8 cellular contexts compared by ENCODE assay signal in genomic region chr19:58021541-58022282, GRCh38. TPM values are rescaled to one million over a fixed set of nuclear protein-coding genes. Genes with fewer than 3 reads are reported as not detected.
A peak's percentile ranks its signal among the peaks of the same experiment; 100 is the strongest.
DNase-seq lines count a peak whose midpoint lies in the region; ATAC-seq, FAIRE-seq and TF ChIP-seq lines count a peak whose summit lies in the region.

No MANE protein-coding gene starts in this region.

- POLR2A ChIA-PET in PC-3 (lab: Charles Lee; ENCODE audit: unreplicated experiment): no interaction called here

- dilution Hi-C loops in mammary epithelial cell (cut with HindIII; ENCODE audit: low sequenced_read_pairs): no loop called here

- H3K4me3 ChIP-seq in PC-3 (ENCODE audit: low read length) (no peak overlapping the region), mammary epithelial cell (replicated peaks in 1 of 3; ENCODE audit: insufficient read depth in 1 of 3, low read depth in 2 of 3, low read length in 3 of 3) (no peak overlapping the region)

- H3K9me2 ChIP-seq in PC-3 (replicated peaks; ENCODE audit: low read length): no peaks in the 10 kb centered on the region

- intact Hi-C loops in PC-3 (cut with micrococcal nuclease) (no loop called here), mammary epithelial cell (cut with micrococcal nuclease) (no loop called here)

- ATAC-seq in PC-3 (no peak), HG03196 (IDR thresholded peaks at IDR 0.05; ENCODE audit: unreplicated experiment) (no peak)

- H3F3A ChIP-seq in PC-3 (ENCODE audit: low read length, unreplicated experiment): no peaks in the 10 kb centered on the region

- no peaks in the 10 kb centered on the region for H4K20me1 ChIP-seq in PC-3 (ENCODE audit: low read length)
- no peaks in the 10 kb centered on the region for H4K20me1 ChIP-seq in mammary epithelial cell (ENCODE audit: insufficient read depth, low read length)

- BruUV-seq in PC-3 (replicated peaks; lab: Mats Ljungman, UMichigan) (no TSS peak), mammary epithelial cell (replicated peaks; lab: Mats Ljungman, UMichigan) (no TSS peak)

- TF ChIP-seq CTCF in GM12873 (IDR thresholded peaks at IDR 0.05; ENCODE audit: insufficient read depth, low read depth, low read length, missing control alignments) (peak; percentile 49), PC-3 (conservative IDR thresholded peaks at IDR 0.05; ENCODE audit: low read depth, low read length) (peak; percentile 29; the same call in 1 of the 2 replicates), mammary epithelial cell (conservative IDR thresholded peaks at IDR 0.05 in 1 of 2, IDR thresholded peaks at IDR 0.05 in 1 of 2; ENCODE audit: extremely low read depth in 1 of 2, insufficient read depth in 1 of 2, low read depth in 1 of 2, low read length in 2 of 2) (peak; percentile 6 to 15), GM20000 (IDR thresholded peaks at IDR 0.05; ENCODE audit: extremely low read depth, missing control alignments) (no peak)

- H3K27ac ChIP-seq in PC-3 (ENCODE audit: low read length) (no peak overlapping the region), mammary epithelial cell (ENCODE audit: insufficient read depth, low read depth, low read length) (no peak overlapping the region)

- H3K79me2 ChIP-seq in PC-3 (ENCODE audit: low read length): no peaks in the 10 kb centered on the region
- H3K79me2 ChIP-seq in mammary epithelial cell (ENCODE audit: insufficient read depth, low read length): no peaks in the 10 kb centered on the region

- no peaks in the 10 kb centered on the region for H3K27me3 ChIP-seq in PC-3 (ENCODE audit: low read length)
- no peaks in the 10 kb centered on the region for H3K27me3 ChIP-seq in mammary epithelial cell (ENCODE audit: insufficient read depth, low read length)

- no peaks in the 10 kb centered on the region; the same call in 1 of the 2 replicates for H3K36me3 ChIP-seq in PC-3 (ENCODE audit: low read depth, low read length)
- H3K36me3 ChIP-seq in mammary epithelial cell (ENCODE audit: insufficient read depth, low read length): no peaks in the 10 kb centered on the region

- FAIRE-seq in islet of Langerhans (lab: Jason Lieb, UNC): peak; percentile 91

- CTCF ChIA-PET in PC-3 (lab: Charles Lee) (no interaction called here), mammary epithelial cell (lab: Charles Lee; ENCODE audit: low non-redundant PET) (no interaction called here)

- WGBS in mammary epithelial cell (ENCODE audit: low coverage, missing lambda C conversion rate): 54% methylated on average over 29 of the region's 30 CpGs

- H3K9ac ChIP-seq in PC-3 (ENCODE audit: low read length) (no peak overlapping the region), mammary epithelial cell (ENCODE audit: insufficient read depth, low read length) (no peak overlapping the region)

- H3K9me3 ChIP-seq in PC-3 (ENCODE audit: low read length) (peaks cover 63% of the 10 kb centered on the region), mammary epithelial cell (replicated peaks; ENCODE audit: insufficient read depth, low read length) (peaks cover 35% of the 10 kb centered on the region)

- DNase-seq in ACHN (peak; percentile 2), PC-3 (no peak), mammary epithelial cell (peak; percentile 9), GM20000 (ENCODE audit: low spot score) (no peak)
- peak; percentile 50 for DNase-seq in stimulated activated CD8-positive, alpha-beta memory T cell treated with anti-CD3 and anti-CD28 coated beads, Interleukin-4, amount 100 ng/mL, for 48 hours

- in situ Hi-C loops in ACHN (cut with HindIII; ENCODE audit: low pct_ligation_motif_present, low pct_unique_long_range_greater_than_20kb, low sequenced_read_pairs) (no loop called here), mammary epithelial cell (cut with MboI; ENCODE audit: low sequenced_read_pairs in 2 of 2) (no loop called here)

- H3K4me1 ChIP-seq in PC-3 (ENCODE audit: insufficient read depth, low read length) (no peaks in the 10 kb centered on the region), mammary epithelial cell (ENCODE audit: insufficient read depth, low read length) (no peaks in the 10 kb centered on the region)

- H3K4me2 ChIP-seq in PC-3 (ENCODE audit: low read length) (no peak overlapping the region), mammary epithelial cell (ENCODE audit: insufficient read depth, low read depth, low read length) (no peak overlapping the region)

- H2AFZ ChIP-seq in PC-3 (ENCODE audit: low read length): no peak overlapping the region
- H2AFZ ChIP-seq in mammary epithelial cell (ENCODE audit: low read depth, low read length): no peak overlapping the region

RNA-seq across cellular contexts. Expression of gene ZSCAN1, which starts 12.1 kb away (rescaled TPM):
- total RNA-seq in PC-3 (2014; rRNA removed) (not detected in 2 replicates), mammary epithelial cell (not detected)
- not detected for polyA plus RNA-seq in mammary epithelial cell
- not detected for polyA minus RNA-seq in mammary epithelial cell

RNA-seq across cellular contexts. Expression of gene ZNF606, which starts 19.1 kb away (rescaled TPM):
- total RNA-seq in PC-3 (2014; rRNA removed): 6.0 and 7.0 TPM in 2 replicates
- total RNA-seq in mammary epithelial cell: 10 to 100 TPM in 1 of 2 donors, 1 to 10 TPM in 1; 8.0 to 19.0 TPM
- polyA plus RNA-seq in mammary epithelial cell: 1.9 TPM
- polyA minus RNA-seq in mammary epithelial cell: 2.7 TPM

RNA-seq across cellular contexts. Expression of gene ZNF135, which starts 37.4 kb away (rescaled TPM):
- not detected in 2 replicates for total RNA-seq in PC-3 (2014; rRNA removed)
- 1 to 10 TPM in 1 of 2 donors, under 1 TPM in 1; 0.45 to 4.0 TPM for total RNA-seq in mammary epithelial cell
- polyA plus RNA-seq in mammary epithelial cell: 0.26 TPM
- polyA minus RNA-seq in mammary epithelial cell: not detected

RNA-seq across cellular contexts. Expression of gene C19orf18, which starts 47.4 kb away (rescaled TPM):
- 0.40 TPM in 1 of 2 replicates, not detected in the other for total RNA-seq in PC-3 (2014; rRNA removed)
- under 1 TPM; 0.50 to 0.92 TPM for total RNA-seq in mammary epithelial cell
- polyA plus RNA-seq in mammary epithelial cell: 0.08 TPM
- not detected for polyA minus RNA-seq in mammary epithelial cell

Comparison
In these comparisons a context has a peak if more than half of its experiments do, and no peak if none do; other contexts are left out.
1. DNase-seq: peak in ACHN (single experiment), mammary epithelial cell (single experiment) and stimulated activated CD8-positive, alpha-beta memory T cell treated with anti-CD3 and anti-CD28 coated beads, Interleukin-4, amount 100 ng/mL, for 48 hours (single experiment); none in PC-3 (single experiment) and GM20000 (single experiment).